Comparison of ENCODE assay signal across 8 cellular contexts in genomic region chr2:196277002-196277401, GRCh38.
A peak's percentile ranks its signal among the peaks of the same experiment; 100 is the strongest.
DNase-seq lines count a peak whose midpoint lies in the region; ATAC-seq, FAIRE-seq and TF ChIP-seq lines count a peak whose summit lies in the region.

No MANE protein-coding gene starts in this region.

- no peaks in the 10 kb centered on the region for H3K27me3 ChIP-seq in keratinocyte (ENCODE audit: control insufficient read depth, extremely low read depth, insufficient read depth, low read length)

- POLR2A ChIA-PET in GM10248 (lab: Yijun Ruan, JAX): no interaction called here

- no peak overlapping the region for H2AFZ ChIP-seq in keratinocyte (ENCODE audit: control insufficient read depth, low read length)

- H3K36me3 ChIP-seq in keratinocyte (ENCODE audit: control insufficient read depth in 2 of 2, extremely low read depth in 1 of 2, insufficient read depth in 2 of 2, low read length in 2 of 2): no peaks in the 10 kb centered on the region

- no peak for ATAC-seq in activated T-helper 17 cell treated with anti-CD3 and anti-CD28 coated beads, Interleukin-2, amount 50 U/mL, for 72 hours (replicated peaks)
- ATAC-seq in HG02852 (IDR thresholded peaks at IDR 0.05; ENCODE audit: unreplicated experiment) (no peak), GM21619 (IDR thresholded peaks at IDR 0.05; ENCODE audit: unreplicated experiment) (no peak)

- no peak overlapping the region for H3K27ac ChIP-seq in keratinocyte (ENCODE audit: control insufficient read depth, insufficient read depth, low read length)

- H3K4me3 Mint-ChIP-seq in activated T-helper 17 cell treated with anti-CD3 and anti-CD28 coated beads, Interleukin-2, amount 50 U/mL, for 72 hours: peak overlapping the region; percentile 76

- H4K20me1 ChIP-seq in keratinocyte (ENCODE audit: control insufficient read depth, extremely low read depth, insufficient read depth, low read length): no peaks in the 10 kb centered on the region

- H3K4me1 ChIP-seq in keratinocyte (ENCODE audit: control insufficient read depth, extremely low read depth, insufficient read depth, low read length): no peaks in the 10 kb centered on the region

- peaks cover 42% of the 10 kb centered on the region for H3K4me1 Mint-ChIP-seq in activated T-helper 17 cell treated with anti-CD3 and anti-CD28 coated beads, Interleukin-2, amount 50 U/mL, for 72 hours

- no peak overlapping the region for H3K4me3 ChIP-seq in keratinocyte (ENCODE audit: control insufficient read depth in 2 of 3, extremely low read depth in 1 of 3, insufficient read depth in 2 of 3, low read depth in 1 of 3, low read length in 3 of 3)

- H3K36me3 Mint-ChIP-seq in activated T-helper 17 cell treated with anti-CD3 and anti-CD28 coated beads, Interleukin-2, amount 50 U/mL, for 72 hours (ENCODE audit: low read depth): no peaks in the 10 kb centered on the region

- no peak for FAIRE-seq in keratinocyte (lab: Jason Lieb, UNC)

- H3K9me1 ChIP-seq in keratinocyte (ENCODE audit: control insufficient read depth, extremely low read depth, insufficient read depth, low read length): no peaks in the 10 kb centered on the region

- no peaks in the 10 kb centered on the region for H3K79me2 ChIP-seq in keratinocyte (ENCODE audit: control insufficient read depth, insufficient read depth, low read length)

- TF ChIP-seq CTCF in GM10248 (IDR thresholded peaks at IDR 0.05; ENCODE audit: control extremely low read depth, extremely low read depth, low read depth, missing control alignments) (peak; percentile 75), keratinocyte (optimal IDR thresholded peaks at IDR 0.05 in 1 of 3, IDR thresholded peaks at IDR 0.05 in 1 of 3, conservative IDR thresholded peaks at IDR 0.05 in 1 of 3; ENCODE audit: extremely low read depth in 1 of 3, insufficient read depth in 2 of 3, low read length in 3 of 3) (peak in 2 of 3 experiments; percentile 41 to 63)

- peak; percentile 64 for DNase-seq in GM10248 (ENCODE audit: extremely low spot score)
- DNase-seq in HT1080 (ENCODE audit: low read depth): peak; percentile 68
- no peak for DNase-seq in keratinocyte (ENCODE audit: low read depth, low spot score)
- no peak for DNase-seq in activated gamma-delta T cell treated with Interleukin-2 at 50 U/mL for 16 hours
- DNase-seq in DMS79 treated with DMSO at 0.1 percent for 48 hours (lab: John Stamatoyannopoulos, UW): no peak

- H3K9ac ChIP-seq in keratinocyte (ENCODE audit: control insufficient read depth, extremely low read depth, insufficient read depth, low read length): no peak overlapping the region

- H3K27me3 Mint-ChIP-seq in activated T-helper 17 cell treated with anti-CD3 and anti-CD28 coated beads, Interleukin-2, amount 50 U/mL, for 72 hours: no peaks in the 10 kb centered on the region

- peak overlapping the region; percentile 63 for H3K27ac Mint-ChIP-seq in activated T-helper 17 cell treated with anti-CD3 and anti-CD28 coated beads, Interleukin-2, amount 50 U/mL, for 72 hours

- H3K4me2 ChIP-seq in keratinocyte (ENCODE audit: control insufficient read depth, extremely low read depth, insufficient read depth, low read depth, low read length): no peak overlapping the region

- no peaks in the 10 kb centered on the region for H3K9me3 ChIP-seq in keratinocyte (ENCODE audit: control insufficient read depth, low read depth, low read length)

- CTCF ChIA-PET in GM10248 (lab: Yijun Ruan, JAX): interaction anchor here (0.7 to 3.4 kb wide), 23 partner anchors 9 to 367 kb away, joined by 3 to 39 read pairs (median 4); partner anchors contain the start of gene DNAH7

- dilution Hi-C loops in keratinocyte (cut with MboI; ENCODE audit: extremely low pct_ligation_motif_present, low sequenced_read_pairs): no loop called here

- H3K9me3 Mint-ChIP-seq in activated T-helper 17 cell treated with anti-CD3 and anti-CD28 coated beads, Interleukin-2, amount 50 U/mL, for 72 hours: no peaks in the 10 kb centered on the region

Comparison
In these comparisons a context has a peak if more than half of its experiments do, and no peak if none do; other contexts are left out.
1. DNase-seq: peak in GM10248 (single experiment) and HT1080 (single experiment); none in keratinocyte (single experiment), activated gamma-delta T cell treated with Interleukin-2 at 50 U/mL for 16 hours (single experiment) and DMS79 treated with DMSO at 0.1 percent for 48 hours (single experiment).